ENCODE assay signal across 29 cellular contexts in the genomic region with DNA sequence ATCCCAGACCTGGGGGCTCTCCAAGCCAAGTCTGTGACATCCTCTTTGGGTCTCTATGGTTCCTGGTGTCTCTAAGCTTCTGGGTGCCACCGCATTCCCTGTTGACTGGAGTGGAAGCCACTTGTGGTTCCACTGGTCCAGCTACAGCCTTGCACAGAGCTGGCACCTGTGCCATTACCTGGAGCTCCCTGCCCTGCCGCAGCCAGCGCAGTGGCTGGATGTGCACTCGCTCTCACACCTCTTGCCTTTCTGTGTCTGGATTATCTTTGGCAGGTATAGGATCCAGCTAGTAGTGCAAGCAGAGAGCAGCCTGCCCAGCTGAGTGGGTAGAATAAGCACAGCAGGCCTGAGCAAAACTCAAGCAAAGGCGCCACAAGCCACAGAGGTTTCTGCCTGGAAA.
"Had no signal": no experiment of that assay in that cellular context is flagged by ENCODE, and none has a peak within 500 bp of the region (broad histone marks: within the 10 kb centered on the region; RNA-seq: fewer than 3 reads in every experiment).

No MANE protein-coding gene starts in this region.

- H3K27me3 Mint-ChIP-seq: naive thymus-derived CD8-positive, alpha-beta T cell; natural killer cell treated with Interleukin-12 subunit alpha and Interleukin-12 subunit beta and Interleukin-15 and Interleukin-18, amount 100 ng/mL, for 72 hours; progenitor cell of endocrine pancreas; stimulated activated naive CD8-positive, alpha-beta T cell treated with anti-CD3 and anti-CD28 coated beads, Interleukin-15, amount 100 ng/mL, for 72 hours; type B pancreatic cell had no signal

- H3K36me3 ChIP-seq: ovary, right lobe of liver, sigmoid colon, suprapubic skin, tibial artery, transverse colon, upper lobe of right lung, uterus had no signal

- H3K4me1 Mint-ChIP-seq: naive thymus-derived CD8-positive, alpha-beta T cell; nephron progenitor cell; neural crest cell; stimulated activated effector memory CD8-positive, alpha-beta T cell treated with anti-CD3 and anti-CD28 coated beads, Interleukin-12 subunit alpha, Interleukin-12 subunit beta, amount 100 ng/mL, for 72 hours; stimulated activated naive CD8-positive, alpha-beta T cell treated with anti-CD3 and anti-CD28 coated beads, Interleukin-15, amount 100 ng/mL, for 72 hours had no signal

- H3K4me3 ChIP-seq: ovary, psoas muscle, right lobe of liver, sigmoid colon, suprapubic skin, testis, tibial artery, transverse colon, upper lobe of right lung, uterus had no signal

- H3K9me3 ChIP-seq: ovary, right lobe of liver, testis, tibial artery had no signal

- H2AFZ ChIP-seq: parathyroid adenoma had no signal

- DNase-seq: naive thymus-derived CD8-positive, alpha-beta T cell; nephron progenitor cell; occipital lobe; ovary; psoas muscle; right cardiac atrium; right lobe of liver; sigmoid colon; small intestine; stimulated activated CD4-positive, alpha-beta T cell treated with anti-CD3 and anti-CD28 coated beads, Interleukin-15, amount 100 ng/mL, for 24 hours; stimulated activated CD4-positive, alpha-beta T cell treated with anti-CD3 and anti-CD28 coated beads, Interleukin-2, amount 100 ng/mL, for 24 hours; stimulated activated CD4-positive, alpha-beta T cell treated with anti-CD3 and anti-CD28 coated beads, Interleukin-2, amount 100 ng/mL, for 48 hours; stimulated activated CD4-positive, alpha-beta T cell treated with anti-CD3 and anti-CD28 coated beads, Interleukin-4, amount 100 ng/mL, for 24 hours; stimulated activated naive CD4-positive, alpha-beta T cell; stimulated activated naive CD8-positive, alpha-beta T cell treated with anti-CD3 and anti-CD28 coated beads, Interleukin-15, amount 100 ng/mL, for 72 hours; stimulated activated naive CD8-positive, alpha-beta T cell treated with anti-CD3 and anti-CD28 coated beads, Interleukin-15, Interleukin-2, amounts not matched to agents 100 U/mL and 50 U/mL, for 24 hours; substantia nigra; testis; tibial artery; transverse colon; upper lobe of right lung; uterus had no signal

- H3K4me1 ChIP-seq: parathyroid adenoma, psoas muscle, right lobe of liver, sigmoid colon, suprapubic skin, testis, tibial artery, transverse colon, upper lobe of right lung, uterus had no signal

- ATAC-seq: naive thymus-derived CD8-positive, alpha-beta T cell; natural killer cell treated with Interleukin-12 subunit alpha and Interleukin-12 subunit beta and Interleukin-15 and Interleukin-18, amount 100 ng/mL, for 72 hours; psoas muscle; right cardiac atrium; right lobe of liver; stimulated activated naive CD8-positive, alpha-beta T cell treated with anti-CD3 and anti-CD28 coated beads, Interleukin-15, amount 100 ng/mL, for 72 hours; stimulated activated naive CD8-positive, alpha-beta T cell treated with anti-CD3 and anti-CD28 coated beads, Interleukin-15, Interleukin-2, amounts not matched to agents 100 U/mL and 50 U/mL, for 24 hours; upper lobe of right lung had no signal

- H3K4me3 Mint-ChIP-seq: naive thymus-derived CD8-positive, alpha-beta T cell; natural killer cell treated with Interleukin-12 subunit alpha and Interleukin-12 subunit beta and Interleukin-15 and Interleukin-18, amount 100 ng/mL, for 72 hours; nephron progenitor cell; neural crest cell; stimulated activated effector memory CD8-positive, alpha-beta T cell treated with anti-CD3 and anti-CD28 coated beads, Interleukin-12 subunit alpha, Interleukin-12 subunit beta, amount 100 ng/mL, for 72 hours; stimulated activated naive CD8-positive, alpha-beta T cell treated with anti-CD3 and anti-CD28 coated beads, Interleukin-15, amount 100 ng/mL, for 72 hours; type B pancreatic cell had no signal

- H3K9me3 Mint-ChIP-seq: type B pancreatic cell had no signal

- H3K9ac ChIP-seq: parathyroid adenoma had no signal

- H3K79me2 ChIP-seq: parathyroid adenoma had no signal

- H3K27ac ChIP-seq: ovary, parathyroid adenoma, psoas muscle, right lobe of liver, sigmoid colon, suprapubic skin, testis, tibial artery, transverse colon, upper lobe of right lung, uterus had no signal

- H3K27me3 ChIP-seq: right lobe of liver, sigmoid colon, suprapubic skin, testis, tibial artery, transverse colon, upper lobe of right lung, uterus had no signal

- H3K27ac Mint-ChIP-seq: naive thymus-derived CD8-positive, alpha-beta T cell; natural killer cell treated with Interleukin-12 subunit alpha and Interleukin-12 subunit beta and Interleukin-15 and Interleukin-18, amount 100 ng/mL, for 72 hours; nephron progenitor cell; progenitor cell of endocrine pancreas; stimulated activated effector memory CD8-positive, alpha-beta T cell treated with anti-CD3 and anti-CD28 coated beads, Interleukin-12 subunit alpha, Interleukin-12 subunit beta, amount 100 ng/mL, for 72 hours; stimulated activated naive CD8-positive, alpha-beta T cell treated with anti-CD3 and anti-CD28 coated beads, Interleukin-15, amount 100 ng/mL, for 72 hours; type B pancreatic cell had no signal

- H3K36me3 Mint-ChIP-seq: naive thymus-derived CD8-positive, alpha-beta T cell; stimulated activated effector memory CD8-positive, alpha-beta T cell treated with anti-CD3 and anti-CD28 coated beads, Interleukin-12 subunit alpha, Interleukin-12 subunit beta, amount 100 ng/mL, for 72 hours; type B pancreatic cell had no signal
